ENCODE assay signal across 1 cellular context in the genomic region with DNA sequence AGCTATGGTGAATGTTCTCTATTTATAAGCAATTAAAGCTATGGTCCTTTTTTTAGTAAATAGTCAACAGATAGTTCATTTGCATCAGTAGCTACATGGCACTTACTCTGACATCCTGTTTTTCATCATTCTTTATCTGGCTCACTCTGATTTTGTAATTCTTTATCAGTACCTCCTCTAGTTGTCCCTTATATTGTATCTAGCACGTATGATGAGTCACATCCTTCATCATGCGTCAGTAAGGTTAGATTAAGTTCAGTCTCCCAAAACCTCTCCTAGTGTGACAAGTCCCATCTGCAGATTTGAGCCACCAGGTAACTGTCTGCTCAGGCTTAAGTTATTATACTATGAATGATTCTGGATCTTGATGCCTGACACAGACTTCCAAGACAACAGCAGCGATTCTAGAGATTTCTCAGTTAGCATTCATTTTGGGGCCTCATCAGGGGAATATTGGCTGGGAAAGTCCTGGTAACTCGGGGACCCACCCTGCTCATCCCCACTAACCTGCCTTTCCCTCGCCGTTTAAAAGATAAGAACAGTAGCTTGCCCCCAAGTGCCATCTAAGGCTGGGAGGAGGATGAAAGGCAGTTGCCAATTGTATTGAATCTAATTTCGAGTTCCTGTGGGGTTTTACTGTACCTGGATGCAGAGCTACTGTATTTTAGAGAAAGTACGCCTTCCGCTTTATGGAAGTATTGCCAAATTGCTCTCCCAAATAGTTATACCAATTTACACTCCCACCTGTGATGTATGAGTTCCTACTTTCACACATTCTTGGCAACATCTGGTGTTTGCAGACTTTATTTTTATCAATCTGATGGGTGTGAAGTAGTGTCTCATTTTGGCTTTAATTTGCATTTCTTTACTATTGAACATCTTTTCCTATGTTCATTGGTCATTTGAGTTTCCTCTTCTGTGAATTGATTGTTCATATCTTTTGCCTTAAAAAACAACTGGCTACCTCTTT.
TF ChIP-seq lines count a peak whose summit lies in the region.

No MANE protein-coding gene starts in this region.

TF ChIP-seq in HCT116, 20 proteins besides CTCF, POLR2A, EP300 and RAD21 (continued from another document):
- TF ChIP-seq, protein P1, sequence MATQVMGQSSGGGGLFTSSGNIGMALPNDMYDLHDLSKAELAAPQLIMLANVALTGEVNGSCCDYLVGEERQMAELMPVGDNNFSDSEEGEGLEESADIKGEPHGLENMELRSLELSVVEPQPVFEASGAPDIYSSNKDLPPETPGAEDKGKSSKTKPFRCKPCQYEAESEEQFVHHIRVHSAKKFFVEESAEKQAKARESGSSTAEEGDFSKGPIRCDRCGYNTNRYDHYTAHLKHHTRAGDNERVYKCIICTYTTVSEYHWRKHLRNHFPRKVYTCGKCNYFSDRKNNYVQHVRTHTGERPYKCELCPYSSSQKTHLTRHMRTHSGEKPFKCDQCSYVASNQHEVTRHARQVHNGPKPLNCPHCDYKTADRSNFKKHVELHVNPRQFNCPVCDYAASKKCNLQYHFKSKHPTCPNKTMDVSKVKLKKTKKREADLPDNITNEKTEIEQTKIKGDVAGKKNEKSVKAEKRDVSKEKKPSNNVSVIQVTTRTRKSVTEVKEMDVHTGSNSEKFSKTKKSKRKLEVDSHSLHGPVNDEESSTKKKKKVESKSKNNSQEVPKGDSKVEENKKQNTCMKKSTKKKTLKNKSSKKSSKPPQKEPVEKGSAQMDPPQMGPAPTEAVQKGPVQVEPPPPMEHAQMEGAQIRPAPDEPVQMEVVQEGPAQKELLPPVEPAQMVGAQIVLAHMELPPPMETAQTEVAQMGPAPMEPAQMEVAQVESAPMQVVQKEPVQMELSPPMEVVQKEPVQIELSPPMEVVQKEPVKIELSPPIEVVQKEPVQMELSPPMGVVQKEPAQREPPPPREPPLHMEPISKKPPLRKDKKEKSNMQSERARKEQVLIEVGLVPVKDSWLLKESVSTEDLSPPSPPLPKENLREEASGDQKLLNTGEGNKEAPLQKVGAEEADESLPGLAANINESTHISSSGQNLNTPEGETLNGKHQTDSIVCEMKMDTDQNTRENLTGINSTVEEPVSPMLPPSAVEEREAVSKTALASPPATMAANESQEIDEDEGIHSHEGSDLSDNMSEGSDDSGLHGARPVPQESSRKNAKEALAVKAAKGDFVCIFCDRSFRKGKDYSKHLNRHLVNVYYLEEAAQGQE (IDR thresholded peaks at IDR 0.05; ENCODE audit: low read depth), result no peak
- TF ChIP-seq YY1 (IDR thresholded peaks at IDR 0.05; ENCODE audit: extremely low read depth, insufficient replicate concordance, low read depth, low read length) (no peak), SRF (IDR thresholded peaks at IDR 0.05; ENCODE audit: low read depth) (peak; percentile 60; the same call in 1 of the 2 replicates), EGR1 (IDR thresholded peaks at IDR 0.05; ENCODE audit: low read depth) (no peak), TCF7L2 (IDR thresholded peaks at IDR 0.05; ENCODE audit: borderline replicate concordance, extremely low read depth, insufficient read depth, insufficient read length) (no peak), CEBPB (IDR thresholded peaks at IDR 0.05; ENCODE audit: low read depth) (peak; percentile 76), ELF1 (IDR thresholded peaks at IDR 0.05; ENCODE audit: borderline replicate concordance, low read depth) (no peak), FOSL1 (IDR thresholded peaks at IDR 0.05; ENCODE audit: low read depth) (peak; percentile 82), POLR2AphosphoS5 (IDR thresholded peaks at IDR 0.05; ENCODE audit: low read depth, low read length) (peak; percentile 25; the same call in 1 of the 2 replicates), SIN3A (IDR thresholded peaks at IDR 0.05; ENCODE audit: low read depth) (0 out of 2 replicates have a peak, but pooled peaks have one; percentile 50), SP1 (IDR thresholded peaks at IDR 0.05; ENCODE audit: low read depth) (peak; percentile 67), CBX3 (IDR thresholded peaks at IDR 0.05; ENCODE audit: low read depth) (peak; percentile 90; the same call in 1 of the 2 replicates), EZH2phosphoT487 (IDR thresholded peaks at IDR 0.05; ENCODE audit: borderline replicate concordance) (no peak), ZFX (IDR thresholded peaks at IDR 0.05) (no peak), ZNF274 (IDR thresholded peaks at IDR 0.05; ENCODE audit: low read depth, low read length) (no peak)
- TF ChIP-seq, protein P2, sequence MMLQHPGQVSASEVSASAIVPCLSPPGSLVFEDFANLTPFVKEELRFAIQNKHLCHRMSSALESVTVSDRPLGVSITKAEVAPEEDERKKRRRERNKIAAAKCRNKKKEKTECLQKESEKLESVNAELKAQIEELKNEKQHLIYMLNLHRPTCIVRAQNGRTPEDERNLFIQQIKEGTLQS (IDR thresholded peaks at IDR 0.05), result peak; percentile 53; the same call in 1 of the 2 replicates
- TF ChIP-seq, protein P3, sequence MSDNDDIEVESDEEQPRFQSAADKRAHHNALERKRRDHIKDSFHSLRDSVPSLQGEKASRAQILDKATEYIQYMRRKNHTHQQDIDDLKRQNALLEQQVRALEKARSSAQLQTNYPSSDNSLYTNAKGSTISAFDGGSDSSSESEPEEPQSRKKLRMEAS (IDR thresholded peaks at IDR 0.05), result no peak
- TF ChIP-seq, protein P4, sequence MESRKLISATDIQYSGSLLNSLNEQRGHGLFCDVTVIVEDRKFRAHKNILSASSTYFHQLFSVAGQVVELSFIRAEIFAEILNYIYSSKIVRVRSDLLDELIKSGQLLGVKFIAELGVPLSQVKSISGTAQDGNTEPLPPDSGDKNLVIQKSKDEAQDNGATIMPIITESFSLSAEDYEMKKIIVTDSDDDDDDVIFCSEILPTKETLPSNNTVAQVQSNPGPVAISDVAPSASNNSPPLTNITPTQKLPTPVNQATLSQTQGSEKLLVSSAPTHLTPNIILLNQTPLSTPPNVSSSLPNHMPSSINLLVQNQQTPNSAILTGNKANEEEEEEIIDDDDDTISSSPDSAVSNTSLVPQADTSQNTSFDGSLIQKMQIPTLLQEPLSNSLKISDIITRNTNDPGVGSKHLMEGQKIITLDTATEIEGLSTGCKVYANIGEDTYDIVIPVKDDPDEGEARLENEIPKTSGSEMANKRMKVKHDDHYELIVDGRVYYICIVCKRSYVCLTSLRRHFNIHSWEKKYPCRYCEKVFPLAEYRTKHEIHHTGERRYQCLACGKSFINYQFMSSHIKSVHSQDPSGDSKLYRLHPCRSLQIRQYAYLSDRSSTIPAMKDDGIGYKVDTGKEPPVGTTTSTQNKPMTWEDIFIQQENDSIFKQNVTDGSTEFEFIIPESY (IDR thresholded peaks at IDR 0.05; ENCODE audit: extremely low read depth, insufficient replicate concordance, low read length), result no peak
